Comparison of ENCODE assay signal across 1 cellular context in the genomic region with DNA sequence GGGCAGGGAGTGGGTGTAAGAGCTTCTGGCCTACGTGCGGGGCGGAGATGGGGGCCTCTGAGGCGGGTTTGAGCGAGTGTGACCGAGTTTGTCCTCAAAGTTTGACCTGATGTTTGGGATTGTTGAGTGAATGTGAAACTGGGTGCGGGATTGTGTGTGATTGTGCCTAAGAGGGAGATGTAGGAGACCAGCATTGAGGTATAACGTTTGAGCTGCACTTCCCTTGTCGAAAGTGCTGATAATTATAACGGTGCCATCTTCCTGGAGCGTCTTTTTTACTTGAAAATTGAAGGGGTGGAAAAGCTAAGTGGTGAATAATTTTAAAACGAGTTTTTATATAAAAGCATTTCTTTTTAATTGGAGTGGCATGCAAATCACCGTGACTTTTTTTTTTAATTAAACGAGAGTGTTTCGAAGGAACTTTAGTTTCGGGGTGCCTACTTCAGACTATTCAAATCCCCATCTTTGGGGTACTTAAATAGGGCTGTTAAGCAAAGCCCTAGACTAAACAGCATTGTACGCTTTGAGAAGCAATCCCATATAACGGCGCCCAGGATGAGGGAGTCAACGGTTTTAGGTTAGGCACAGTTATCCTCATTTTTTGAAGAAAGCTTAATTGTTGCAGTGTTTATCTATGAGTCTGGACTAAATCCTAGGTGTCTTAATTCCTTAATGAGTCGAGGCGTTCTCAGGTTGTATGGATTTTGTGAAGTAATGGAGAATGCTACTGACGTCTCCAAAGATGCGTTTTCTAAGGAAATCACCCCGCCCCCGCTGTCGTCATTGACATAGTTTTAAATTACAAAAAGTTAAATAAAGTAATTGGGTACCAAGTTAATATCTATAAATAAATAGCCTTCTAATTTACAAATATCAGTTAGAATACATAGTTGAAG.
TF ChIP-seq lines count a peak whose summit lies in the region.

No MANE protein-coding gene starts in this region.

TF ChIP-seq in K562, 482 proteins besides CTCF, POLR2A, EP300 and RAD21 (continued from another document and continues in another):
- TF ChIP-seq, protein P1, sequence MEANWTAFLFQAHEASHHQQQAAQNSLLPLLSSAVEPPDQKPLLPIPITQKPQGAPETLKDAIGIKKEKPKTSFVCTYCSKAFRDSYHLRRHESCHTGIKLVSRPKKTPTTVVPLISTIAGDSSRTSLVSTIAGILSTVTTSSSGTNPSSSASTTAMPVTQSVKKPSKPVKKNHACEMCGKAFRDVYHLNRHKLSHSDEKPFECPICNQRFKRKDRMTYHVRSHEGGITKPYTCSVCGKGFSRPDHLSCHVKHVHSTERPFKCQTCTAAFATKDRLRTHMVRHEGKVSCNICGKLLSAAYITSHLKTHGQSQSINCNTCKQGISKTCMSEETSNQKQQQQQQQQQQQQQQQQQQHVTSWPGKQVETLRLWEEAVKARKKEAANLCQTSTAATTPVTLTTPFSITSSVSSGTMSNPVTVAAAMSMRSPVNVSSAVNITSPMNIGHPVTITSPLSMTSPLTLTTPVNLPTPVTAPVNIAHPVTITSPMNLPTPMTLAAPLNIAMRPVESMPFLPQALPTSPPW (CRISPR knock-in tag; IDR thresholded peaks at IDR 0.05) = 0 out of 2 replicates have a peak, but pooled peaks have one; percentile 33
- TF ChIP-seq, protein P2, sequence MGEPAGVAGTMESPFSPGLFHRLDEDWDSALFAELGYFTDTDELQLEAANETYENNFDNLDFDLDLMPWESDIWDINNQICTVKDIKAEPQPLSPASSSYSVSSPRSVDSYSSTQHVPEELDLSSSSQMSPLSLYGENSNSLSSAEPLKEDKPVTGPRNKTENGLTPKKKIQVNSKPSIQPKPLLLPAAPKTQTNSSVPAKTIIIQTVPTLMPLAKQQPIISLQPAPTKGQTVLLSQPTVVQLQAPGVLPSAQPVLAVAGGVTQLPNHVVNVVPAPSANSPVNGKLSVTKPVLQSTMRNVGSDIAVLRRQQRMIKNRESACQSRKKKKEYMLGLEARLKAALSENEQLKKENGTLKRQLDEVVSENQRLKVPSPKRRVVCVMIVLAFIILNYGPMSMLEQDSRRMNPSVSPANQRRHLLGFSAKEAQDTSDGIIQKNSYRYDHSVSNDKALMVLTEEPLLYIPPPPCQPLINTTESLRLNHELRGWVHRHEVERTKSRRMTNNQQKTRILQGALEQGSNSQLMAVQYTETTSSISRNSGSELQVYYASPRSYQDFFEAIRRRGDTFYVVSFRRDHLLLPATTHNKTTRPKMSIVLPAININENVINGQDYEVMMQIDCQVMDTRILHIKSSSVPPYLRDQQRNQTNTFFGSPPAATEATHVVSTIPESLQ (CRISPR knock-in tag; IDR thresholded peaks at IDR 0.05) = no peak
- TF ChIP-seq ZNF3 (CRISPR knock-in tag; IDR thresholded peaks at IDR 0.05) (no peak), ZNF121 (CRISPR knock-in tag; conservative IDR thresholded peaks at IDR 0.05) (no peak), ZFPM2 (CRISPR knock-in tag; IDR thresholded peaks at IDR 0.05) (no peak), SAP30 (IDR thresholded peaks at IDR 0.05; ENCODE audit: borderline replicate concordance, insufficient read depth, low read depth, low read length, poor library complexity, severe bottlenecking) (no peak), FOXK2 (conservative IDR thresholded peaks at IDR 0.05 in 1 of 2, IDR thresholded peaks at IDR 0.05 in 1 of 2; ENCODE audit: low read depth in 2 of 2) (0 out of 4 replicates have a peak, but pooled peaks of 1 of the 2 experiments have one; percentile 5), ZEB2 (IDR thresholded peaks at IDR 0.05) (peak; percentile 69; the same call in 1 of the 2 replicates), HMG20A (CRISPR knock-in tag; conservative IDR thresholded peaks at IDR 0.05) (no peak), RCOR1 (IDR thresholded peaks at IDR 0.05; ENCODE audit: borderline replicate concordance in 1 of 2, low read depth in 2 of 2, low read length in 2 of 2) (no peak), HDAC6 (IDR thresholded peaks at IDR 0.05; ENCODE audit: low read depth, low read length) (no peak), YBX1 (IDR thresholded peaks at IDR 0.05) (no peak), ZC3H11A (IDR thresholded peaks at IDR 0.05; ENCODE audit: low read depth, low read length) (no peak), SREBF2 (CRISPR knock-in tag; IDR thresholded peaks at IDR 0.05) (no peak), TCF7L2 (IDR thresholded peaks at IDR 0.05; ENCODE audit: low read depth, low read length) (no peak), COPS2 (conservative IDR thresholded peaks at IDR 0.05) (no peak), PYGO2 (tag; IDR thresholded peaks at IDR 0.05) (no peak), RBM34 (IDR thresholded peaks at IDR 0.05; ENCODE audit: borderline replicate concordance, insufficient read depth, low read length) (no peak), RFX5 (IDR thresholded peaks at IDR 0.05; ENCODE audit: low read depth, low read length) (no peak), BHLHE40 (IDR thresholded peaks at IDR 0.05; ENCODE audit: low read length) (no peak), GABPB2 (CRISPR knock-in tag; conservative IDR thresholded peaks at IDR 0.05) (no peak), ZNF197 (CRISPR knock-in tag; IDR thresholded peaks at IDR 0.05; ENCODE audit: low read depth) (no peak), ATF7 (IDR thresholded peaks at IDR 0.05) (no peak), ZNF174 (CRISPR knock-in tag; IDR thresholded peaks at IDR 0.05) (no peak), ZNF586 (CRISPR knock-in tag; conservative IDR thresholded peaks at IDR 0.05) (no peak)
- TF ChIP-seq, protein P3, sequence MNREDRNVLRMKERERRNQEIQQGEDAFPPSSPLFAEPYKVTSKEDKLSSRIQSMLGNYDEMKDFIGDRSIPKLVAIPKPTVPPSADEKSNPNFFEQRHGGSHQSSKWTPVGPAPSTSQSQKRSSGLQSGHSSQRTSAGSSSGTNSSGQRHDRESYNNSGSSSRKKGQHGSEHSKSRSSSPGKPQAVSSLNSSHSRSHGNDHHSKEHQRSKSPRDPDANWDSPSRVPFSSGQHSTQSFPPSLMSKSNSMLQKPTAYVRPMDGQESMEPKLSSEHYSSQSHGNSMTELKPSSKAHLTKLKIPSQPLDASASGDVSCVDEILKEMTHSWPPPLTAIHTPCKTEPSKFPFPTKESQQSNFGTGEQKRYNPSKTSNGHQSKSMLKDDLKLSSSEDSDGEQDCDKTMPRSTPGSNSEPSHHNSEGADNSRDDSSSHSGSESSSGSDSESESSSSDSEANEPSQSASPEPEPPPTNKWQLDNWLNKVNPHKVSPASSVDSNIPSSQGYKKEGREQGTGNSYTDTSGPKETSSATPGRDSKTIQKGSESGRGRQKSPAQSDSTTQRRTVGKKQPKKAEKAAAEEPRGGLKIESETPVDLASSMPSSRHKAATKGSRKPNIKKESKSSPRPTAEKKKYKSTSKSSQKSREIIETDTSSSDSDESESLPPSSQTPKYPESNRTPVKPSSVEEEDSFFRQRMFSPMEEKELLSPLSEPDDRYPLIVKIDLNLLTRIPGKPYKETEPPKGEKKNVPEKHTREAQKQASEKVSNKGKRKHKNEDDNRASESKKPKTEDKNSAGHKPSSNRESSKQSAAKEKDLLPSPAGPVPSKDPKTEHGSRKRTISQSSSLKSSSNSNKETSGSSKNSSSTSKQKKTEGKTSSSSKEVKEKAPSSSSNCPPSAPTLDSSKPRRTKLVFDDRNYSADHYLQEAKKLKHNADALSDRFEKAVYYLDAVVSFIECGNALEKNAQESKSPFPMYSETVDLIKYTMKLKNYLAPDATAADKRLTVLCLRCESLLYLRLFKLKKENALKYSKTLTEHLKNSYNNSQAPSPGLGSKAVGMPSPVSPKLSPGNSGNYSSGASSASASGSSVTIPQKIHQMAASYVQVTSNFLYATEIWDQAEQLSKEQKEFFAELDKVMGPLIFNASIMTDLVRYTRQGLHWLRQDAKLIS (CRISPR knock-in tag; IDR thresholded peaks at IDR 0.05) = peak; percentile 33; the same call in 1 of the 2 replicates
- TF ChIP-seq, protein P4, sequence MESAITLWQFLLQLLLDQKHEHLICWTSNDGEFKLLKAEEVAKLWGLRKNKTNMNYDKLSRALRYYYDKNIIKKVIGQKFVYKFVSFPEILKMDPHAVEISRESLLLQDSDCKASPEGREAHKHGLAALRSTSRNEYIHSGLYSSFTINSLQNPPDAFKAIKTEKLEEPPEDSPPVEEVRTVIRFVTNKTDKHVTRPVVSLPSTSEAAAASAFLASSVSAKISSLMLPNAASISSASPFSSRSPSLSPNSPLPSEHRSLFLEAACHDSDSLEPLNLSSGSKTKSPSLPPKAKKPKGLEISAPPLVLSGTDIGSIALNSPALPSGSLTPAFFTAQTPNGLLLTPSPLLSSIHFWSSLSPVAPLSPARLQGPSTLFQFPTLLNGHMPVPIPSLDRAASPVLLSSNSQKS (CRISPR knock-in tag; IDR thresholded peaks at IDR 0.05) = no peak
- TF ChIP-seq, protein P5, sequence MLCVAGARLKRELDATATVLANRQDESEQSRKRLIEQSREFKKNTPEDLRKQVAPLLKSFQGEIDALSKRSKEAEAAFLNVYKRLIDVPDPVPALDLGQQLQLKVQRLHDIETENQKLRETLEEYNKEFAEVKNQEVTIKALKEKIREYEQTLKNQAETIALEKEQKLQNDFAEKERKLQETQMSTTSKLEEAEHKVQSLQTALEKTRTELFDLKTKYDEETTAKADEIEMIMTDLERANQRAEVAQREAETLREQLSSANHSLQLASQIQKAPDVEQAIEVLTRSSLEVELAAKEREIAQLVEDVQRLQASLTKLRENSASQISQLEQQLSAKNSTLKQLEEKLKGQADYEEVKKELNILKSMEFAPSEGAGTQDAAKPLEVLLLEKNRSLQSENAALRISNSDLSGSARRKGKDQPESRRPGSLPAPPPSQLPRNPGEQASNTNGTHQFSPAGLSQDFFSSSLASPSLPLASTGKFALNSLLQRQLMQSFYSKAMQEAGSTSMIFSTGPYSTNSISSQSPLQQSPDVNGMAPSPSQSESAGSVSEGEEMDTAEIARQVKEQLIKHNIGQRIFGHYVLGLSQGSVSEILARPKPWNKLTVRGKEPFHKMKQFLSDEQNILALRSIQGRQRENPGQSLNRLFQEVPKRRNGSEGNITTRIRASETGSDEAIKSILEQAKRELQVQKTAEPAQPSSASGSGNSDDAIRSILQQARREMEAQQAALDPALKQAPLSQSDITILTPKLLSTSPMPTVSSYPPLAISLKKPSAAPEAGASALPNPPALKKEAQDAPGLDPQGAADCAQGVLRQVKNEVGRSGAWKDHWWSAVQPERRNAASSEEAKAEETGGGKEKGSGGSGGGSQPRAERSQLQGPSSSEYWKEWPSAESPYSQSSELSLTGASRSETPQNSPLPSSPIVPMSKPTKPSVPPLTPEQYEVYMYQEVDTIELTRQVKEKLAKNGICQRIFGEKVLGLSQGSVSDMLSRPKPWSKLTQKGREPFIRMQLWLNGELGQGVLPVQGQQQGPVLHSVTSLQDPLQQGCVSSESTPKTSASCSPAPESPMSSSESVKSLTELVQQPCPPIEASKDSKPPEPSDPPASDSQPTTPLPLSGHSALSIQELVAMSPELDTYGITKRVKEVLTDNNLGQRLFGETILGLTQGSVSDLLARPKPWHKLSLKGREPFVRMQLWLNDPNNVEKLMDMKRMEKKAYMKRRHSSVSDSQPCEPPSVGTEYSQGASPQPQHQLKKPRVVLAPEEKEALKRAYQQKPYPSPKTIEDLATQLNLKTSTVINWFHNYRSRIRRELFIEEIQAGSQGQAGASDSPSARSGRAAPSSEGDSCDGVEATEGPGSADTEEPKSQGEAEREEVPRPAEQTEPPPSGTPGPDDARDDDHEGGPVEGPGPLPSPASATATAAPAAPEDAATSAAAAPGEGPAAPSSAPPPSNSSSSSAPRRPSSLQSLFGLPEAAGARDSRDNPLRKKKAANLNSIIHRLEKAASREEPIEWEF (CRISPR knock-in tag; IDR thresholded peaks at IDR 0.05) = no peak
- TF ChIP-seq, protein P6, sequence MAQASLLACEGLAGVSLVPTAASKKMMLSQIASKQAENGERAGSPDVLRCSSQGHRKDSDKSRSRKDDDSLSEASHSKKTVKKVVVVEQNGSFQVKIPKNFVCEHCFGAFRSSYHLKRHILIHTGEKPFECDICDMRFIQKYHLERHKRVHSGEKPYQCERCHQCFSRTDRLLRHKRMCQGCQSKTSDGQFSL (CRISPR knock-in tag; IDR thresholded peaks at IDR 0.05) = no peak
- TF ChIP-seq, protein P6 (tag; IDR thresholded peaks at IDR 0.05) = no peak
- TF ChIP-seq, protein P7, sequence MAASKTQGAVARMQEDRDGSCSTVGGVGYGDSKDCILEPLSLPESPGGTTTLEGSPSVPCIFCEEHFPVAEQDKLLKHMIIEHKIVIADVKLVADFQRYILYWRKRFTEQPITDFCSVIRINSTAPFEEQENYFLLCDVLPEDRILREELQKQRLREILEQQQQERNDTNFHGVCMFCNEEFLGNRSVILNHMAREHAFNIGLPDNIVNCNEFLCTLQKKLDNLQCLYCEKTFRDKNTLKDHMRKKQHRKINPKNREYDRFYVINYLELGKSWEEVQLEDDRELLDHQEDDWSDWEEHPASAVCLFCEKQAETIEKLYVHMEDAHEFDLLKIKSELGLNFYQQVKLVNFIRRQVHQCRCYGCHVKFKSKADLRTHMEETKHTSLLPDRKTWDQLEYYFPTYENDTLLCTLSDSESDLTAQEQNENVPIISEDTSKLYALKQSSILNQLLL (CRISPR knock-in tag; IDR thresholded peaks at IDR 0.05; ENCODE audit: borderline replicate concordance) = no peak
- TF ChIP-seq, protein P8, sequence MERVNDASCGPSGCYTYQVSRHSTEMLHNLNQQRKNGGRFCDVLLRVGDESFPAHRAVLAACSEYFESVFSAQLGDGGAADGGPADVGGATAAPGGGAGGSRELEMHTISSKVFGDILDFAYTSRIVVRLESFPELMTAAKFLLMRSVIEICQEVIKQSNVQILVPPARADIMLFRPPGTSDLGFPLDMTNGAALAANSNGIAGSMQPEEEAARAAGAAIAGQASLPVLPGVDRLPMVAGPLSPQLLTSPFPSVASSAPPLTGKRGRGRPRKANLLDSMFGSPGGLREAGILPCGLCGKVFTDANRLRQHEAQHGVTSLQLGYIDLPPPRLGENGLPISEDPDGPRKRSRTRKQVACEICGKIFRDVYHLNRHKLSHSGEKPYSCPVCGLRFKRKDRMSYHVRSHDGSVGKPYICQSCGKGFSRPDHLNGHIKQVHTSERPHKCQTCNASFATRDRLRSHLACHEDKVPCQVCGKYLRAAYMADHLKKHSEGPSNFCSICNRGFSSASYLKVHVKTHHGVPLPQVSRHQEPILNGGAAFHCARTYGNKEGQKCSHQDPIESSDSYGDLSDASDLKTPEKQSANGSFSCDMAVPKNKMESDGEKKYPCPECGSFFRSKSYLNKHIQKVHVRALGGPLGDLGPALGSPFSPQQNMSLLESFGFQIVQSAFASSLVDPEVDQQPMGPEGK (CRISPR knock-in tag; IDR thresholded peaks at IDR 0.05; ENCODE audit: borderline replicate concordance) = no peak
- TF ChIP-seq, protein P9, sequence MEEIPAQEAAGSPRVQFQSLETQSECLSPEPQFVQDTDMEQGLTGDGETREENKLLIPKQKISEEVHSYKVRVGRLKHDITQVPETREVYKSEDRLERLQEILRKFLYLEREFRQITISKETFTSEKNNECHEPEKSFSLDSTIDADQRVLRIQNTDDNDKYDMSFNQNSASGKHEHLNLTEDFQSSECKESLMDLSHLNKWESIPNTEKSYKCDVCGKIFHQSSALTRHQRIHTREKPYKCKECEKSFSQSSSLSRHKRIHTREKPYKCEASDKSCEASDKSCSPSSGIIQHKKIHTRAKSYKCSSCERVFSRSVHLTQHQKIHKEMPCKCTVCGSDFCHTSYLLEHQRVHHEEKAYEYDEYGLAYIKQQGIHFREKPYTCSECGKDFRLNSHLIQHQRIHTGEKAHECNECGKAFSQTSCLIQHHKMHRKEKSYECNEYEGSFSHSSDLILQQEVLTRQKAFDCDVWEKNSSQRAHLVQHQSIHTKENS (CRISPR knock-in tag; IDR thresholded peaks at IDR 0.05) = no peak
